15 cellular contexts compared by ENCODE assay signal in genomic region chr6:21738180-21739094, GRCh38.
DNase-seq lines count a peak whose midpoint lies in the region; ATAC-seq, FAIRE-seq and TF ChIP-seq lines count a peak whose summit lies in the region.
"Had no signal": no experiment of that assay in that cellular context is flagged by ENCODE, and none has a peak within 500 bp of the region (broad histone marks: within the 10 kb centered on the region; RNA-seq: fewer than 3 reads in every experiment).

No MANE protein-coding gene starts in this region.

- 2% methylated on average over 5 of the region's 5 CpGs for WGBS in HepG2 (ENCODE audit: low lambda C conversion rate)
- 88 to 92% methylated on average over 5 of the region's 5 CpGs for WGBS in aorta, 2 donors

- peak overlapping the region; percentile 9 for H3K27ac Mint-ChIP-seq in Caco-2 (ENCODE audit: unreplicated experiment)
- H3K27ac Mint-ChIP-seq: activated CD4-positive, alpha-beta memory T cell treated with anti-CD3 and anti-CD28 coated beads for 36 hours; activated naive CD8-positive, alpha-beta T cell treated with anti-CD3 and anti-CD28 coated beads, Interleukin-2, amount 10 ng/mL, durations not matched to agents 7 days and 5 days; B cell; stimulated activated naive B cell treated with anti-CD40 and anti-IgM and Interleukin-4, amounts not matched to agents 10 μg/mL and 1 μg/mL and 100 μg/mL, for 72 hours had no signal

- no peak overlapping the region for H3K9ac ChIP-seq in HepG2 (ENCODE audit: insufficient read depth, low read depth, low read length)

- ATAC-seq in HepG2: peak; percentile 31; the same call in 2 of the 3 replicates
- no peak for ATAC-seq in aorta (ENCODE audit: low FRiP score)
- no peak for ATAC-seq in GM18907 (IDR thresholded peaks at IDR 0.05; ENCODE audit: unreplicated experiment)
- ATAC-seq: naive thymus-derived CD8-positive, alpha-beta T cell; stimulated activated naive B cell treated with anti-CD40 and anti-IgM and Interleukin-4, amounts not matched to agents 10 μg/mL and 1 μg/mL and 100 μg/mL, for 72 hours had no signal

- H3K4me3 ChIP-seq in Caco-2 (ENCODE audit: low read depth, low read length): no peak overlapping the region
- H3K4me3 ChIP-seq in HepG2 (replicated peaks in 1 of 3; ENCODE audit: insufficient read depth in 1 of 3, low read depth in 2 of 3, low read length in 3 of 3): no peak overlapping the region
- H3K4me3 ChIP-seq in aorta (ENCODE audit: low read length in 2 of 2): no peak overlapping the region

- no peak for TF ChIP-seq POLR2A in HepG2 (IDR thresholded peaks at IDR 0.05; ENCODE audit: insufficient read depth in 1 of 2, low read depth in 2 of 2, low read length in 2 of 2)

- no peaks in the 10 kb centered on the region for H3K27me3 Mint-ChIP-seq in Caco-2 (ENCODE audit: insufficient read depth, unreplicated experiment)
- H3K27me3 Mint-ChIP-seq: B cell; stimulated activated naive B cell treated with anti-CD40 and anti-IgM and Interleukin-4, amounts not matched to agents 10 μg/mL and 1 μg/mL and 100 μg/mL, for 72 hours had no signal

- no peak for TF ChIP-seq RAD21 in HepG2 (CRISPR knock-in tag; IDR thresholded peaks at IDR 0.05)

- no peak for TF ChIP-seq EP300 in HepG2 (IDR thresholded peaks at IDR 0.05; ENCODE audit: low read depth in 2 of 2, low read length in 2 of 2)
- no peak for TF ChIP-seq EP300 in HepG2 (CRISPR knock-in tag; IDR thresholded peaks at IDR 0.05; ENCODE audit: borderline replicate concordance)

- POLR2A ChIA-PET in Caco-2 (lab: Charles Lee): no interaction called here
- POLR2A ChIA-PET in HepG2 (lab: Yijun Ruan, JAX): no interaction called here

- H3K36me3 ChIP-seq in Caco-2 (ENCODE audit: control insufficient read depth, insufficient read depth, low read length) (no peaks in the 10 kb centered on the region), KOPT-K1 (ENCODE audit: insufficient read depth, low read length) (no peaks in the 10 kb centered on the region), HepG2 (replicated peaks in 1 of 2; ENCODE audit: control insufficient read depth in 1 of 2, insufficient read depth in 2 of 2, low read length in 2 of 2) (no peaks in the 10 kb centered on the region), aorta (ENCODE audit: control insufficient read depth in 1 of 2, insufficient read depth in 2 of 2, low read length in 1 of 2) (no peaks in the 10 kb centered on the region)

- H4K20me1 ChIP-seq in HepG2 (ENCODE audit: insufficient read depth, low read length): no peaks in the 10 kb centered on the region

- no peak overlapping the region for H2AFZ ChIP-seq in HepG2 (ENCODE audit: low read length)

- no peaks in the 10 kb centered on the region for H3K9me3 Mint-ChIP-seq in Caco-2 (ENCODE audit: unreplicated experiment)
- H3K9me3 Mint-ChIP-seq: activated CD4-positive, alpha-beta memory T cell treated with anti-CD3 and anti-CD28 coated beads for 36 hours; activated naive CD8-positive, alpha-beta T cell treated with anti-CD3 and anti-CD28 coated beads, Interleukin-2, amount 10 ng/mL, durations not matched to agents 7 days and 5 days; naive thymus-derived CD8-positive, alpha-beta T cell; stimulated activated naive B cell treated with anti-CD40 and anti-IgM and Interleukin-4, amounts not matched to agents 10 μg/mL and 1 μg/mL and 100 μg/mL, for 72 hours had no signal

- H3K4me1 ChIP-seq in Caco-2 (peaks cover 25% of the 10 kb centered on the region), HepG2 (ENCODE audit: insufficient read depth, low read length) (no peaks in the 10 kb centered on the region), aorta (ENCODE audit: control insufficient read depth in 1 of 2, insufficient read depth in 2 of 2, low read length in 2 of 2) (peaks cover 0 to 3% of the 10 kb centered on the region in 2 donors)

- no peak overlapping the region for H3K4me3 Mint-ChIP-seq in Caco-2 (ENCODE audit: unreplicated experiment)
- H3K4me3 Mint-ChIP-seq: activated CD4-positive, alpha-beta memory T cell treated with anti-CD3 and anti-CD28 coated beads for 36 hours; activated naive CD8-positive, alpha-beta T cell treated with anti-CD3 and anti-CD28 coated beads, Interleukin-2, amount 10 ng/mL, durations not matched to agents 7 days and 5 days; B cell; naive thymus-derived CD8-positive, alpha-beta T cell; stimulated activated naive B cell treated with anti-CD40 and anti-IgM and Interleukin-4, amounts not matched to agents 10 μg/mL and 1 μg/mL and 100 μg/mL, for 72 hours had no signal

- H3K27ac ChIP-seq in KOPT-K1 (ENCODE audit: low read depth, low read length, poor library complexity, severe bottlenecking) (peak overlapping the region; percentile 46), HepG2 (ENCODE audit: extremely low read length, insufficient read depth, low read length) (no peak overlapping the region), aorta (ENCODE audit: low read depth in 1 of 2, low read length in 2 of 2) (no peak overlapping the region)

- no TSS peak for BruUV-seq in Caco-2 (replicated peaks; lab: Mats Ljungman, UMichigan)
- no TSS peak for BruUV-seq in HepG2 (replicated peaks; lab: Mats Ljungman, UMichigan)

- FAIRE-seq in HepG2 (lab: Jason Lieb, UNC): no peak

- DNase-seq in Caco-2: no peak
- DNase-seq in SHP77 treated with DMSO at 0.1 percent for 48 hours (lab: John Stamatoyannopoulos, UW): peak; percentile 69
- no peak for DNase-seq in HepG2 (ENCODE audit: low spot score)
- no peak for DNase-seq in activated naive CD4-positive, alpha-beta T cell treated with Interleukin-2 at 50 U/mL for 16 hours
- no peak for DNase-seq in aorta
- DNase-seq in germinal center (ENCODE audit: low spot score): no peak
- DNase-seq: activated CD4-positive, alpha-beta memory T cell treated with anti-CD3 and anti-CD28 coated beads for 36 hours; activated naive CD8-positive, alpha-beta T cell treated with anti-CD3 and anti-CD28 coated beads, Interleukin-2, amount 10 ng/mL, durations not matched to agents 7 days and 5 days; naive thymus-derived CD8-positive, alpha-beta T cell; NCI-H187 treated with DMSO at 0.1 percent for 48 hours; stimulated activated CD4-positive, alpha-beta T cell treated with anti-CD3 and anti-CD28 coated beads, Interleukin-15, amount 100 ng/mL, for 24 hours; stimulated activated naive B cell treated with anti-CD40 and anti-IgM and Interleukin-4, amounts not matched to agents 10 μg/mL and 1 μg/mL and 100 μg/mL, for 72 hours had no signal

- CTCF ChIA-PET in Caco-2 (lab: Charles Lee): interaction anchor here (0.6 kb wide), 1 partner anchor 15 kb away, joined by 3 read pairs; no protein-coding TSS in a partner anchor
- CTCF ChIA-PET in HepG2 (lab: Yijun Ruan, JAX; ENCODE audit: low intra/inter-chr PET ratio, low total read pairs): no interaction called here

- TF ChIP-seq CTCF in Caco-2 (IDR thresholded peaks at IDR 0.05; ENCODE audit: insufficient read depth in 1 of 2, low read depth in 1 of 2, low read length in 1 of 2, severe bottlenecking in 1 of 2, unreplicated experiment in 1 of 2) (no peak), HepG2 (CRISPR knock-in tag; IDR thresholded peaks at IDR 0.05) (no peak)

- H3K9me3 ChIP-seq in Caco-2: no peaks in the 10 kb centered on the region
- H3K9me3 ChIP-seq in KOPT-K1 (ENCODE audit: insufficient read depth, low read length, poor library complexity, severe bottlenecking): no peaks in the 10 kb centered on the region
- no peaks in the 10 kb centered on the region for H3K9me3 ChIP-seq in HepG2 (ENCODE audit: low read length)
- H3K9me3 ChIP-seq in aorta (ENCODE audit: control insufficient read depth, low read length): no peaks in the 10 kb centered on the region

- H3K36me3 Mint-ChIP-seq in Caco-2 (ENCODE audit: insufficient read depth, unreplicated experiment): no peaks in the 10 kb centered on the region
- H3K36me3 Mint-ChIP-seq: activated CD4-positive, alpha-beta memory T cell treated with anti-CD3 and anti-CD28 coated beads for 36 hours; activated naive CD8-positive, alpha-beta T cell treated with anti-CD3 and anti-CD28 coated beads, Interleukin-2, amount 10 ng/mL, durations not matched to agents 7 days and 5 days; naive thymus-derived CD8-positive, alpha-beta T cell; stimulated activated naive B cell treated with anti-CD40 and anti-IgM and Interleukin-4, amounts not matched to agents 10 μg/mL and 1 μg/mL and 100 μg/mL, for 72 hours had no signal

- intact Hi-C loops in Caco-2 (cut with micrococcal nuclease; ENCODE audit: unreplicated experiment): no loop called here
- intact Hi-C loops in HepG2 (cut with micrococcal nuclease; ENCODE audit: unreplicated experiment): no loop called here
- intact Hi-C loops in aorta (cut with DNase I): no loop called here

- H3K4me2 ChIP-seq in HepG2 (ENCODE audit: low read depth, low read length): no peak overlapping the region

- no peaks in the 10 kb centered on the region for H3K79me2 ChIP-seq in HepG2 (ENCODE audit: insufficient read depth, low read length)

- H3K4me1 Mint-ChIP-seq in Caco-2 (ENCODE audit: low read depth, unreplicated experiment): peaks cover 41% of the 10 kb centered on the region
- H3K4me1 Mint-ChIP-seq: B cell; stimulated activated naive B cell treated with anti-CD40 and anti-IgM and Interleukin-4, amounts not matched to agents 10 μg/mL and 1 μg/mL and 100 μg/mL, for 72 hours had no signal

- no peaks in the 10 kb centered on the region for H3K27me3 ChIP-seq in Caco-2 (replicated peaks; ENCODE audit: control insufficient read depth, insufficient read depth, low read length)
- no peaks in the 10 kb centered on the region for H3K27me3 ChIP-seq in HepG2 (ENCODE audit: control insufficient read depth in 1 of 2, insufficient read depth in 2 of 2, low read length in 2 of 2)
- H3K27me3 ChIP-seq in aorta (ENCODE audit: control insufficient read depth in 1 of 2, insufficient read depth in 2 of 2, low read length in 1 of 2): no peaks in the 10 kb centered on the region

- in situ Hi-C loops in HepG2 (cut with HindIII; ENCODE audit: extremely low pct_ligation_motif_present, low pct_unique_long_range_greater_than_20kb): no loop called here

TF ChIP-seq in HepG2, 621 proteins besides CTCF, POLR2A, EP300 and RAD21:
- no peak for TF ChIP-seq ZNF180 (CRISPR knock-in tag; IDR thresholded peaks at IDR 0.05; ENCODE audit: borderline replicate concordance, low read depth)
- TF ChIP-seq ZNF547 (CRISPR knock-in tag; IDR thresholded peaks at IDR 0.05): no peak
- no peak for TF ChIP-seq NCOA1 (CRISPR knock-in tag; IDR thresholded peaks at IDR 0.05)
- no peak for TF ChIP-seq MLLT10 (CRISPR knock-in tag; IDR thresholded peaks at IDR 0.05)
